Comparison of ENCODE assay signal across 19 cellular contexts in genomic region chr5:2324788-2325187, GRCh38.
DNase-seq lines count a peak whose midpoint lies in the region; ATAC-seq, FAIRE-seq and TF ChIP-seq lines count a peak whose summit lies in the region.
"Had no signal": no experiment of that assay in that cellular context is flagged by ENCODE, and none has a peak within 500 bp of the region (broad histone marks: within the 10 kb centered on the region; RNA-seq: fewer than 3 reads in every experiment).

No MANE protein-coding gene starts in this region.

- no peaks in the 10 kb centered on the region for H3K4me1 Mint-ChIP-seq in CD14-positive monocyte
- H3K4me1 Mint-ChIP-seq in activated T-helper 17 cell treated with anti-CD3 and anti-CD28 coated beads, Interleukin-2, amount 50 U/mL, for 72 hours, result no peaks in the 10 kb centered on the region
- H3K4me1 Mint-ChIP-seq: GM23338 had no signal

- TF ChIP-seq EP300 in H1 (IDR thresholded peaks at IDR 0.05; ENCODE audit: borderline replicate concordance in 1 of 2, low read depth in 2 of 2, low read length in 2 of 2), result no peak

- H3K27ac ChIP-seq in HEK293 (ENCODE audit: extremely low read depth, low read depth, low read length), result no peak overlapping the region
- H3K27ac ChIP-seq in H1 (ENCODE audit: low read depth, low read length), result no peak overlapping the region
- no peak overlapping the region for H3K27ac ChIP-seq in mesenchymal stem cell (ENCODE audit: low read length, poor library complexity, severe bottlenecking)
- H3K27ac ChIP-seq in trophoblast cell (ENCODE audit: low read depth, low read length), result no peak overlapping the region
- H3K27ac ChIP-seq: KMS-11 had no signal

- H3K23me2 ChIP-seq in H1 (ENCODE audit: low read depth, low read length), result no peaks in the 10 kb centered on the region; the same call in 1 of the 2 replicates

- H3K79me1 ChIP-seq in H1 (ENCODE audit: low read depth, low read length) (no peaks in the 10 kb centered on the region), mesenchymal stem cell (replicated peaks; ENCODE audit: low read length, poor library complexity, severe bottlenecking) (no peaks in the 10 kb centered on the region), trophoblast cell (ENCODE audit: low read length) (no peaks in the 10 kb centered on the region)

- POLR2A ChIA-PET in HEK293 (lab: Yijun Ruan, JAX) (no interaction called here), H1 (lab: Charles Lee; ENCODE audit: partially characterized antibody) (no interaction called here)

- no peak overlapping the region for H2BK120ac ChIP-seq in H1 (replicated peaks; ENCODE audit: low read depth, low read length)
- H2BK120ac ChIP-seq in mesenchymal stem cell (ENCODE audit: low read depth, low read length), result no peak overlapping the region
- no peak overlapping the region for H2BK120ac ChIP-seq in trophoblast cell (ENCODE audit: insufficient read depth, low read length, poor library complexity)

- CTCF ChIA-PET in HEK293 (lab: Yijun Ruan, JAX), result no interaction called here
- CTCF ChIA-PET in H1 (lab: Charles Lee; ENCODE audit: partially characterized antibody), result no interaction called here

- TF ChIP-seq POLR2A in H1 (IDR thresholded peaks at IDR 0.05; ENCODE audit: control extremely low read depth in 1 of 2, low read depth in 2 of 2, low read length in 2 of 2), result no peak

- H3K23ac ChIP-seq in H1 (ENCODE audit: insufficient read length) (no peak overlapping the region), mesenchymal stem cell (ENCODE audit: low read length in 2 of 2) (no peak overlapping the region), trophoblast cell (ENCODE audit: low read length) (no peak overlapping the region)

- H3K9ac ChIP-seq in H1 (replicated peaks in 1 of 4; ENCODE audit: extremely low read depth in 1 of 4, low read depth in 3 of 4, low read length in 3 of 4), result no peak overlapping the region
- H3K9ac ChIP-seq in mesenchymal stem cell (ENCODE audit: low read length), result no peak overlapping the region
- no peak overlapping the region for H3K9ac ChIP-seq in trophoblast cell (ENCODE audit: low read length)
- H3K9ac ChIP-seq: KMS-11 had no signal

- H2BK12ac ChIP-seq in H1 (ENCODE audit: low read depth, low read length), result peak overlapping the region; percentile 6; the same call in 1 of the 2 replicates
- no peak overlapping the region for H2BK12ac ChIP-seq in mesenchymal stem cell (ENCODE audit: low read length in 2 of 2)
- H2BK12ac ChIP-seq in trophoblast cell (ENCODE audit: low read length), result no peak overlapping the region

- H2BK15ac ChIP-seq in H1 (ENCODE audit: low read length), result no peak overlapping the region
- H2BK15ac ChIP-seq in mesenchymal stem cell (ENCODE audit: low read depth, poor library complexity, severe bottlenecking), result no peak overlapping the region

- peaks cover 8 to 27% (median 11%) of the 10 kb centered on the region in 7 donors for H3K9me3 Mint-ChIP-seq in CD14-positive monocyte
- H3K9me3 Mint-ChIP-seq in activated T-helper 17 cell treated with anti-CD3 and anti-CD28 coated beads, Interleukin-2, amount 50 U/mL, for 72 hours, result peaks cover 7% of the 10 kb centered on the region

- H3K14ac ChIP-seq in H1 (ENCODE audit: insufficient read length), result no peak overlapping the region
- no peak overlapping the region for H3K14ac ChIP-seq in mesenchymal stem cell (ENCODE audit: low read length in 2 of 2)
- no peak overlapping the region for H3K14ac ChIP-seq in trophoblast cell (ENCODE audit: low read length)

- no peak overlapping the region for H3K4ac ChIP-seq in H1 (replicated peaks; ENCODE audit: insufficient read length, low read depth, low read length)
- no peak overlapping the region for H3K4ac ChIP-seq in mesenchymal stem cell (ENCODE audit: low read depth in 1 of 2, low read length in 2 of 2)
- no peak overlapping the region for H3K4ac ChIP-seq in trophoblast cell (ENCODE audit: low read depth, low read length)

- no peaks in the 10 kb centered on the region for H3K27me3 Mint-ChIP-seq in CD14-positive monocyte (ENCODE audit: low read depth in 3 of 3)
- peaks cover 12% of the 10 kb centered on the region for H3K27me3 Mint-ChIP-seq in activated T-helper 17 cell treated with anti-CD3 and anti-CD28 coated beads, Interleukin-2, amount 50 U/mL, for 72 hours

- no peak overlapping the region for H3K56ac ChIP-seq in H1 (replicated peaks; ENCODE audit: insufficient read length, low read depth, low read length)

- no peak overlapping the region for H2BK20ac ChIP-seq in H1 (ENCODE audit: low read length)

- TF ChIP-seq CTCF in HEK293 (tag by site-specific recombination; IDR thresholded peaks at IDR 0.05), result no peak
- TF ChIP-seq CTCF in H1 (IDR thresholded peaks at IDR 0.05; ENCODE audit: control extremely low read depth in 1 of 3, insufficient read depth in 1 of 3, low read depth in 1 of 3, low read length in 3 of 3), result no peak
- TF ChIP-seq CTCF in CD14-positive monocyte (IDR thresholded peaks at IDR 0.05), result no peak

- peaks cover 0 to 2% of the 10 kb centered on the region in 2 experiments for H4K20me1 ChIP-seq in H1 (replicated peaks in 1 of 2; ENCODE audit: control insufficient read depth in 1 of 2, insufficient read depth in 2 of 2, low read length in 2 of 2)

- H2BK5ac ChIP-seq in H1 (ENCODE audit: low read depth, low read length) (peak overlapping the region; percentile 8; the same call in 1 of the 2 replicates), mesenchymal stem cell (ENCODE audit: low read depth, low read length, poor library complexity, severe bottlenecking) (no peak overlapping the region), trophoblast cell (ENCODE audit: low read depth, low read length, poor library complexity) (no peak overlapping the region)

- no peak overlapping the region for H3K4me2 ChIP-seq in H1 (ENCODE audit: insufficient read depth in 1 of 2, low read depth in 2 of 2, low read length in 2 of 2)
- H3K4me2 ChIP-seq in mesenchymal stem cell (ENCODE audit: low read length, poor library complexity, severe bottlenecking), result no peak overlapping the region
- no peak overlapping the region for H3K4me2 ChIP-seq in trophoblast cell (ENCODE audit: low read length)
- H3K4me2 ChIP-seq: GM23338, KMS-11 had no signal

- H3K4me3 ChIP-seq in HEK293 (ENCODE audit: low read depth, low read length) (no peak overlapping the region), H1 (ENCODE audit: extremely low read depth in 1 of 4, insufficient read depth in 2 of 4, low read depth in 3 of 4, low read length in 4 of 4) (no peak overlapping the region), mesenchymal stem cell (ENCODE audit: insufficient read depth in 1 of 2, low read depth in 1 of 2, low read length in 2 of 2) (no peak overlapping the region), trophoblast cell (ENCODE audit: low read depth, low read length) (peak overlapping the region; percentile 64)
- H3K4me3 ChIP-seq: GM23338 had no signal

- H3K4me1 ChIP-seq in HEK293 (ENCODE audit: control insufficient read depth, insufficient read depth, low read length) (no peaks in the 10 kb centered on the region), H1 (replicated peaks in 1 of 4; ENCODE audit: control insufficient read depth in 3 of 4, insufficient read depth in 4 of 4, low read length in 3 of 4) (no peaks in the 10 kb centered on the region; a peak in 1 of 7 replicates), mesenchymal stem cell (ENCODE audit: control insufficient read depth, insufficient read depth, low read depth, low read length) (peaks cover 2% of the 10 kb centered on the region), trophoblast cell (ENCODE audit: control insufficient read depth in 1 of 2, insufficient read depth in 2 of 2, low read length in 2 of 2) (no peaks in the 10 kb centered on the region)
- H3K4me1 ChIP-seq: BE2C had no signal

- H3K27ac Mint-ChIP-seq in CD14-positive monocyte, result no peak overlapping the region
- H3K27ac Mint-ChIP-seq in activated T-helper 17 cell treated with anti-CD3 and anti-CD28 coated beads, Interleukin-2, amount 50 U/mL, for 72 hours, result no peak overlapping the region
- H3K27ac Mint-ChIP-seq: CD8-positive, alpha-beta T cell; GM23338 had no signal

- no peak overlapping the region for H4K5ac ChIP-seq in H1 (ENCODE audit: insufficient read length, low read depth, low read length)

- DNase-seq in H1 (ENCODE audit: low read depth in 1 of 2, low spot score in 2 of 2), result no peak
- DNase-seq in mesenchymal stem cell, result no peak
- DNase-seq in trophoblast cell, result no peak
- DNase-seq in CD14-positive monocyte (ENCODE audit: low spot score), result no peak
- DNase-seq: BE2C; Calu3; CD8-positive, alpha-beta T cell; DMS 273 treated with DMSO at 0.1 percent for 48 hours; DMS53; DND-41; EL had no signal

- H3K9me3 ChIP-seq in HEK293 (ENCODE audit: control insufficient read depth, insufficient read depth, low read depth, low read length), result no peaks in the 10 kb centered on the region
- H3K9me3 ChIP-seq in H1 (ENCODE audit: insufficient read depth in 2 of 2, low read depth in 1 of 2, low read length in 1 of 2), result no peaks in the 10 kb centered on the region; a peak in 1 of 4 replicates
- peaks cover 3% of the 10 kb centered on the region for H3K9me3 ChIP-seq in mesenchymal stem cell (ENCODE audit: control insufficient read depth, low read length)
- peaks cover 2% of the 10 kb centered on the region for H3K9me3 ChIP-seq in trophoblast cell (ENCODE audit: insufficient read depth, low read depth, low read length)
- H3K9me3 ChIP-seq: BE2C had no signal

- no peak overlapping the region for H3K18ac ChIP-seq in H1 (ENCODE audit: extremely low read depth, low read length)
- no peak overlapping the region for H3K18ac ChIP-seq in mesenchymal stem cell (ENCODE audit: low read depth in 1 of 2, low read length in 2 of 2)
- H3K18ac ChIP-seq in trophoblast cell (ENCODE audit: low read length), result no peak overlapping the region

- H4K12ac ChIP-seq in trophoblast cell (ENCODE audit: low read depth, low read length), result no peak overlapping the region

- no peak overlapping the region for H3K4me3 Mint-ChIP-seq in CD14-positive monocyte
- H3K4me3 Mint-ChIP-seq in activated T-helper 17 cell treated with anti-CD3 and anti-CD28 coated beads, Interleukin-2, amount 50 U/mL, for 72 hours, result no peak overlapping the region
- H3K4me3 Mint-ChIP-seq: CD8-positive, alpha-beta T cell; GM23338 had no signal

- H4K91ac ChIP-seq in H1 (replicated peaks; ENCODE audit: insufficient read length, low read length) (peak overlapping the region; percentile 85), mesenchymal stem cell (ENCODE audit: low read length) (no peak overlapping the region), trophoblast cell (ENCODE audit: low read depth, low read length) (no peak overlapping the region)

- no peak for TF ChIP-seq RAD21 in H1 (IDR thresholded peaks at IDR 0.05 in 1 of 2, conservative IDR thresholded peaks at IDR 0.05 in 1 of 2; ENCODE audit: low read depth in 2 of 2, low read length in 2 of 2)

- H3K79me2 ChIP-seq in H1 (ENCODE audit: control insufficient read depth in 1 of 2, insufficient read depth in 2 of 2, low read length in 2 of 2) (no peaks in the 10 kb centered on the region), trophoblast cell (ENCODE audit: control insufficient read depth, insufficient read depth, low read length, poor library complexity) (no peaks in the 10 kb centered on the region)

- no peak overlapping the region for H2AFZ ChIP-seq in H1 (ENCODE audit: low read length)
- no peak overlapping the region for H2AFZ ChIP-seq in mesenchymal stem cell (ENCODE audit: low read depth, low read length)
- H2AFZ ChIP-seq in trophoblast cell (ENCODE audit: insufficient read depth, low read length, poor library complexity), result no peak overlapping the region
- H2AFZ ChIP-seq: GM23338 had no signal

- H3K27me3 ChIP-seq in H1 (replicated peaks in 1 of 4; ENCODE audit: control insufficient read depth in 3 of 4, extremely low read depth in 1 of 4, insufficient read depth in 3 of 4, low read length in 3 of 4) (no peaks in the 10 kb centered on the region), mesenchymal stem cell (ENCODE audit: control insufficient read depth in 1 of 2, insufficient read depth in 1 of 2, low read length in 2 of 2) (no peaks in the 10 kb centered on the region), trophoblast cell (ENCODE audit: insufficient read depth, low read length) (no peaks in the 10 kb centered on the region)
- H3K27me3 ChIP-seq: BE2C had no signal

- H3K36me3 ChIP-seq in HEK293 (ENCODE audit: control insufficient read depth in 2 of 2, insufficient read depth in 1 of 2, low read length in 2 of 2), result no peaks in the 10 kb centered on the region
- no peaks in the 10 kb centered on the region for H3K36me3 ChIP-seq in H1 (ENCODE audit: control insufficient read depth in 2 of 4, insufficient read depth in 4 of 4, low read length in 3 of 4)
- no peaks in the 10 kb centered on the region for H3K36me3 ChIP-seq in mesenchymal stem cell (ENCODE audit: control insufficient read depth in 1 of 2, insufficient read depth in 2 of 2, low read depth in 1 of 2, low read length in 2 of 2)
- no peaks in the 10 kb centered on the region for H3K36me3 ChIP-seq in trophoblast cell (ENCODE audit: control insufficient read depth in 1 of 2, insufficient read depth in 2 of 2, low read length in 2 of 2)
- H3K36me3 ChIP-seq: BE2C had no signal

- 94% methylated on average over 11 of the region's 11 CpGs; no CpG with 5 or more reads in 1 of the 2 experiments for WGBS in H1 (ENCODE audit: extremely low coverage in 1 of 2, insufficient coverage in 1 of 2, insufficient read length in 1 of 2, insufficient replicate concordance in 2 of 2, low coverage in 1 of 2, low lambda C conversion rate in 2 of 2, missing lambda C conversion rate in 1 of 2), 2 experiments
- 82% methylated on average over 11 of the region's 11 CpGs for WGBS in mesenchymal stem cell
- WGBS in trophoblast cell (ENCODE audit: extremely low coverage, insufficient coverage, insufficient read length), result no CpG with 5 or more reads among the region's 11 CpGs

- H4K8ac ChIP-seq in H1 (ENCODE audit: extremely low read depth, insufficient read depth, low read length) (no peak overlapping the region), mesenchymal stem cell (ENCODE audit: low read length) (peak overlapping the region; percentile 66), trophoblast cell (ENCODE audit: low read depth, low read length) (no peak overlapping the region)

- no peak for ATAC-seq in GM18519 (IDR thresholded peaks at IDR 0.05; ENCODE audit: low FRiP score, unreplicated experiment)
- no peak for ATAC-seq in activated T-helper 17 cell treated with anti-CD3 and anti-CD28 coated beads, Interleukin-2, amount 50 U/mL, for 72 hours (replicated peaks)
- no peak for ATAC-seq in GM19023 (IDR thresholded peaks at IDR 0.05; ENCODE audit: unreplicated experiment)
- ATAC-seq: CD8-positive, alpha-beta T cell; GM23338; HCT116 had no signal

- no peak for FAIRE-seq in H1 (lab: Jason Lieb, UNC)
- FAIRE-seq: GM12891 had no signal

- peak overlapping the region; percentile 92 for H2AK5ac ChIP-seq in H1 (ENCODE audit: low read depth, low read length)
- no peak overlapping the region for H2AK5ac ChIP-seq in mesenchymal stem cell (ENCODE audit: low read length, severe bottlenecking)
- no peak overlapping the region for H2AK5ac ChIP-seq in trophoblast cell (ENCODE audit: low read length)

- H3K36me3 Mint-ChIP-seq in CD14-positive monocyte, result no peaks in the 10 kb centered on the region
- H3K36me3 Mint-ChIP-seq in activated T-helper 17 cell treated with anti-CD3 and anti-CD28 coated beads, Interleukin-2, amount 50 U/mL, for 72 hours (ENCODE audit: low read depth), result no peaks in the 10 kb centered on the region
- H3K36me3 Mint-ChIP-seq: CD8-positive, alpha-beta T cell had no signal

- intact Hi-C loops in CD14-positive monocyte (cut with micrococcal nuclease), result no loop called here
